ENCODE assay signal across 8 cellular contexts in genomic region chrX:70998402-70999027, GRCh38.
DNase-seq lines count a peak whose midpoint lies in the region; ATAC-seq, FAIRE-seq and TF ChIP-seq lines count a peak whose summit lies in the region.

No MANE protein-coding gene starts in this region.

- POLR2A ChIA-PET in AG04449 (lab: Yijun Ruan, JAX): no interaction called here
- POLR2A ChIA-PET in GM10248 (lab: Yijun Ruan, JAX): interaction anchor here (0.6 kb wide), 1 partner anchor 368 kb away, joined by 5 read pairs; the partner anchor contains the start of gene TAF1
- POLR2A ChIA-PET in RWPE1 (lab: Yijun Ruan, JAX; ENCODE audit: low non-redundant PET): no interaction called here

- CTCF ChIA-PET in AG04449 (lab: Yijun Ruan, JAX) (interaction anchor here (0.7 to 2.9 kb wide), 4 partner anchors 131 to 203 kb away, joined by 3 to 18 read pairs (median 6); no protein-coding TSS in a partner anchor), GM10248 (lab: Yijun Ruan, JAX) (interaction anchor here (1.2 to 1.3 kb wide), 2 partner anchors 130 to 184 kb away, joined by 3 to 5 read pairs; no protein-coding TSS in a partner anchor), RWPE1 (lab: Yijun Ruan, JAX) (interaction anchor here (0.5 to 0.8 kb wide), 2 partner anchors 87 to 131 kb away, joined by 3 to 6 read pairs; no protein-coding TSS in a partner anchor)

- ATAC-seq in HG03460 (IDR thresholded peaks at IDR 0.05; ENCODE audit: unreplicated experiment) (no peak), HG03439 (IDR thresholded peaks at IDR 0.05; ENCODE audit: unreplicated experiment) (no peak)

- no peaks in the 10 kb centered on the region for H3K4me1 ChIP-seq in small intestine (ENCODE audit: control insufficient read depth in 2 of 2, insufficient read depth in 1 of 2, low read depth in 1 of 2, low read length in 1 of 2)

- FAIRE-seq in small intestine (lab: Jason Lieb, UNC): no peak

- no peak for DNase-seq in AG04449 (ENCODE audit: low read depth, low spot score)
- no peak for DNase-seq in GM10248 (ENCODE audit: extremely low spot score)
- DNase-seq in RWPE1 (ENCODE audit: low spot score): peak; percentile 25
- DNase-seq in fibroblast of pulmonary artery (ENCODE audit: low read depth): peak; percentile 61
- peak; percentile 5 for DNase-seq in small intestine
- no peak for DNase-seq in SKM-1 treated with dmso at 0.1 percent for 144 hours (lab: John Stamatoyannopoulos, UW; ENCODE audit: unreplicated experiment)

- H3K27ac ChIP-seq in RWPE1 (no peak overlapping the region), small intestine (ENCODE audit: low read depth in 1 of 2, low read length in 1 of 2) (no peak overlapping the region)

- H3K27me3 ChIP-seq in small intestine (ENCODE audit: control insufficient read depth in 2 of 2, insufficient read depth in 2 of 2, low read length in 2 of 2): no peaks in the 10 kb centered on the region

- H3K4me3 ChIP-seq in AG04449 (ENCODE audit: low read depth, low read length): no peak overlapping the region
- no peak overlapping the region for H3K4me3 ChIP-seq in fibroblast of pulmonary artery (replicated peaks; ENCODE audit: low read depth, low read length)
- no peak overlapping the region for H3K4me3 ChIP-seq in small intestine (ENCODE audit: low read depth in 1 of 2, low read length in 2 of 2)

- H3K36me3 ChIP-seq in small intestine (ENCODE audit: control insufficient read depth in 2 of 2, insufficient read depth in 2 of 2, low read length in 2 of 2): no peaks in the 10 kb centered on the region

- no peaks in the 10 kb centered on the region for H3K9me3 ChIP-seq in small intestine (ENCODE audit: control insufficient read depth, low read depth)

- WGBS in small intestine, 3 donors: 16 to 31% (median 27%) methylated on average over 7 of the region's 7 CpGs

- TF ChIP-seq CTCF in AG04449 (IDR thresholded peaks at IDR 0.05; ENCODE audit: insufficient read depth, low read length, missing control alignments) (peak; percentile 16), GM10248 (IDR thresholded peaks at IDR 0.05; ENCODE audit: control extremely low read depth, extremely low read depth, low read depth, missing control alignments) (peak; percentile 27), RWPE1 (conservative IDR thresholded peaks at IDR 0.05; ENCODE audit: low read depth) (0 out of 2 replicates have a peak, but pooled peaks have one; percentile 16), fibroblast of pulmonary artery (IDR thresholded peaks at IDR 0.05; ENCODE audit: low read length, missing control alignments) (peak; percentile 37)

Comparison
In these comparisons a context has a peak if more than half of its experiments do, and no peak if none do; other contexts are left out.
1. DNase-seq: peak in RWPE1 (single experiment), fibroblast of pulmonary artery (single experiment) and small intestine (single experiment); none in AG04449 (single experiment), GM10248 (single experiment) and SKM-1 treated with dmso at 0.1 percent for 144 hours (single experiment).
2. Peak in every context shown above with its lines, with median percentiles within 50 percentile points of each other: CTCF ChIP-seq.